23 cellular contexts compared by ENCODE assay signal in genomic region chr3:196699749-196700148, GRCh38. TPM values are rescaled to one million over a fixed set of nuclear protein-coding genes. Genes with fewer than 3 reads are reported as not detected.
DNase-seq lines count a peak whose midpoint lies in the region; ATAC-seq, FAIRE-seq and TF ChIP-seq lines count a peak whose summit lies in the region.
"Had no signal": no experiment of that assay in that cellular context is flagged by ENCODE, and none has a peak within 500 bp of the region (broad histone marks: within the 10 kb centered on the region; RNA-seq: fewer than 3 reads in every experiment).

No MANE protein-coding gene starts in this region.

- H3K27ac ChIP-seq in GM23338 (ENCODE audit: low read depth) (no peak overlapping the region), K562 (ENCODE audit: extremely low read depth, low read depth, low read length) (no peak overlapping the region), Peyer's patch (no peak overlapping the region), breast epithelium (no peak overlapping the region)
- H3K27ac ChIP-seq: KMS-11 had no signal

- H3K4me1 Mint-ChIP-seq in GM23338 = no peaks in the 10 kb centered on the region
- H3K4me1 Mint-ChIP-seq in nephron progenitor cell = no peaks in the 10 kb centered on the region

- DNase-seq in GM23338 (ENCODE audit: low spot score) (no peak), NCI-H226 (peak; percentile 29), K562 (ENCODE audit: extremely low read depth in 1 of 4, low spot score in 3 of 4) (no peak), nephron progenitor cell (no peak), KBM-7 (no peak), CD1c-positive myeloid dendritic cell (ENCODE audit: extremely low spot score) (no peak), Peyer's patch (no peak), breast epithelium (ENCODE audit: low spot score in 2 of 2) (no peak)
- DNase-seq: BE2C; CD4-positive, alpha-beta T cell; COR-L47; DMS 273 treated with DMSO at 0.1 percent for 48 hours; DMS79 treated with DMSO at 0.1 percent for 48 hours; H7; NCI-H1092 treated with DMSO at 0.1 percent for 48 hours; NCI-H1436 treated with DMSO at 0.1 percent for 48 hours; NCI-H1930; NCI-H345; NCI-H524; NCI-H774; NK-92 treated with Interleukin-12 subunit alpha and Interleukin-12 subunit beta, amount 100 ng/mL, for 24 hours had no signal

- intact Hi-C loops in K562 (cut with micrococcal nuclease) (no loop called here), breast epithelium (cut with DNase I; ENCODE audit: low total_unique reads) (no loop called here)

- no peak overlapping the region for H3K4me3 Mint-ChIP-seq in GM23338
- no peak overlapping the region for H3K4me3 Mint-ChIP-seq in nephron progenitor cell
- H3K4me3 Mint-ChIP-seq: CD4-positive, alpha-beta T cell had no signal

- no peaks in the 10 kb centered on the region for H3K27me3 ChIP-seq in GM23338 (ENCODE audit: insufficient read depth)
- no peaks in the 10 kb centered on the region for H3K27me3 ChIP-seq in K562 (ENCODE audit: control insufficient read depth in 2 of 2, insufficient read depth in 2 of 2, low read length in 2 of 2)
- no peaks in the 10 kb centered on the region for H3K27me3 ChIP-seq in Peyer's patch
- no peaks in the 10 kb centered on the region for H3K27me3 ChIP-seq in breast epithelium
- H3K27me3 ChIP-seq: BE2C had no signal

- POLR2A ChIA-PET in K562 (lab: Yijun Ruan, JAX) = no interaction called here

- H3K4me3 ChIP-seq in GM23338 = no peak overlapping the region
- H3K4me3 ChIP-seq in K562 = no peak overlapping the region
- no peak overlapping the region for H3K4me3 ChIP-seq in Peyer's patch
- no peak overlapping the region for H3K4me3 ChIP-seq in breast epithelium

- TF ChIP-seq RAD21 in K562 (CRISPR knock-in tag; conservative IDR thresholded peaks at IDR 0.05 in 1 of 2, IDR thresholded peaks at IDR 0.05 in 1 of 2) = no peak

- H3K9ac ChIP-seq in K562 (ENCODE audit: insufficient read depth in 1 of 2, low read depth in 2 of 2, low read length in 2 of 2) = 0 out of 4 replicates have a peak overlapping the region, but pooled peaks of 1 of the 2 experiments have one; percentile 31
- H3K9ac ChIP-seq: KMS-11 had no signal

- H3K4me2 ChIP-seq in GM23338 (no peak overlapping the region), K562 (ENCODE audit: insufficient read depth, low read length) (no peak overlapping the region)
- H3K4me2 ChIP-seq: KMS-11 had no signal

- H2AFZ ChIP-seq in GM23338 (peak overlapping the region; percentile 28; the same call in 1 of the 2 replicates), K562 (ENCODE audit: low read depth, low read length) (0 out of 2 replicates have a peak overlapping the region, but pooled peaks have one; percentile 47)

- H3K79me2 ChIP-seq in GM23338 (replicated peaks; ENCODE audit: insufficient read depth) (no peaks in the 10 kb centered on the region), K562 (ENCODE audit: control insufficient read depth, insufficient read depth, low read length) (no peaks in the 10 kb centered on the region)

- H3K9me3 Mint-ChIP-seq in GM23338 (no peaks in the 10 kb centered on the region), nephron progenitor cell (no peaks in the 10 kb centered on the region)
- H3K9me3 Mint-ChIP-seq: CD4-positive, alpha-beta T cell had no signal

- FAIRE-seq in K562 (lab: Jason Lieb, UNC) = no peak

- no peaks in the 10 kb centered on the region for H3K36me3 ChIP-seq in GM23338 (ENCODE audit: insufficient read depth)
- H3K36me3 ChIP-seq in K562 (ENCODE audit: control insufficient read depth, insufficient read depth, low read length) = no peaks in the 10 kb centered on the region
- H3K36me3 ChIP-seq in Peyer's patch = no peaks in the 10 kb centered on the region
- H3K36me3 ChIP-seq in breast epithelium = no peaks in the 10 kb centered on the region
- H3K36me3 ChIP-seq: BE2C had no signal

- no TSS peak for BruUV-seq in K562 (replicated peaks; lab: Mats Ljungman, UMichigan)

- 51% methylated on average over 7 of the region's 7 CpGs for WGBS in K562 (ENCODE audit: insufficient coverage, low coverage, missing lambda C conversion rate)

- in situ Hi-C loops in K562 (cut with MboI) (no loop called here), KBM-7 (cut with MboI; ENCODE audit: low pct_unique_long_range_greater_than_20kb, low sequenced_read_pairs) (no loop called here)

- H3K27me3 Mint-ChIP-seq in GM23338 (ENCODE audit: insufficient read depth, low read depth, poor library complexity) (peaks cover 1% of the 10 kb centered on the region), nephron progenitor cell (ENCODE audit: low read depth, poor library complexity) (peaks cover 5% of the 10 kb centered on the region)
- H3K27me3 Mint-ChIP-seq: CD4-positive, alpha-beta T cell had no signal

- H4K20me1 ChIP-seq in GM23338 (replicated peaks; ENCODE audit: insufficient read depth) (no peaks in the 10 kb centered on the region), K562 (replicated peaks; ENCODE audit: control insufficient read depth, insufficient read depth, low read length) (no peaks in the 10 kb centered on the region)

- H3K27ac Mint-ChIP-seq in GM23338 = no peak overlapping the region
- H3K27ac Mint-ChIP-seq in nephron progenitor cell = peak overlapping the region; percentile 31
- H3K27ac Mint-ChIP-seq: CD4-positive, alpha-beta T cell had no signal

- CTCF ChIA-PET in K562 (lab: Yijun Ruan, JAX; ENCODE audit: low intra/inter-chr PET ratio) = no interaction called here

- no peaks in the 10 kb centered on the region for H3K4me1 ChIP-seq in GM23338 (ENCODE audit: insufficient read depth)
- H3K4me1 ChIP-seq in K562 (replicated peaks in 1 of 2; ENCODE audit: control insufficient read depth in 2 of 2, insufficient read depth in 2 of 2, low read length in 2 of 2) = peaks cover 0 to 7% of the 10 kb centered on the region in 2 experiments; a peak in 2 of 5 replicates
- no peaks in the 10 kb centered on the region for H3K4me1 ChIP-seq in Peyer's patch
- no peaks in the 10 kb centered on the region for H3K4me1 ChIP-seq in breast epithelium
- H3K4me1 ChIP-seq: BE2C had no signal

- H3K9me3 ChIP-seq in K562 (replicated peaks; ENCODE audit: control insufficient read depth, insufficient read depth, low read depth, low read length) = 0 out of 2 replicates have a peak, but pooled peaks cover 2% of the 10 kb centered on the region
- H3K9me3 ChIP-seq in Peyer's patch = no peaks in the 10 kb centered on the region
- H3K9me3 ChIP-seq in breast epithelium = no peaks in the 10 kb centered on the region
- H3K9me3 ChIP-seq: BE2C had no signal

- no peaks in the 10 kb centered on the region for H3K9me2 ChIP-seq in GM23338 (ENCODE audit: insufficient read depth)

- no peak for TF ChIP-seq POLR2A in K562 (conservative IDR thresholded peaks at IDR 0.05)
- TF ChIP-seq POLR2A in Peyer's patch (IDR thresholded peaks at IDR 0.05) = no peak
- TF ChIP-seq POLR2A in breast epithelium (IDR thresholded peaks at IDR 0.05) = no peak

- TF ChIP-seq CTCF in GM23338 (conservative IDR thresholded peaks at IDR 0.05; ENCODE audit: low read depth in 2 of 2) (no peak), K562 (IDR thresholded peaks at IDR 0.05 in 2 of 3, conservative IDR thresholded peaks at IDR 0.05 in 1 of 3; ENCODE audit: insufficient read depth in 2 of 3, low read depth in 1 of 3, low read length in 3 of 3) (no peak), nephron progenitor cell (IDR thresholded peaks at IDR 0.05) (no peak), Peyer's patch (IDR thresholded peaks at IDR 0.05) (no peak), breast epithelium (IDR thresholded peaks at IDR 0.05) (no peak)

- ATAC-seq in GM23338 (no peak), K562 (no peak)
- ATAC-seq: Right ventricle myocardium inferior had no signal

- TF ChIP-seq EP300 in K562 (IDR thresholded peaks at IDR 0.05; ENCODE audit: low read length) = no peak

- H3F3A ChIP-seq in GM23338 (replicated peaks; ENCODE audit: low read depth) = no peaks in the 10 kb centered on the region; the same call in 1 of the 2 replicates

- H3K9me1 ChIP-seq in K562 (ENCODE audit: control insufficient read depth, insufficient read depth, low read length) = no peaks in the 10 kb centered on the region

- H3K36me3 Mint-ChIP-seq in GM23338 (ENCODE audit: low read depth) (no peaks in the 10 kb centered on the region), nephron progenitor cell (ENCODE audit: low read depth) (no peaks in the 10 kb centered on the region)

RNA-seq across cellular contexts. Expression of gene CEP19, which starts 12.3 kb away (rescaled TPM):
- 1.6 and 2.3 TPM in 2 replicates for total RNA-seq in GM23338 (2014; rRNA removed; shearing (Covaris generic))
- polyA plus RNA-seq in GM23338 (2016; fragmentation: Nextera tagmentation; extraction: Ambion mirVana) (1.8 and 2.5 TPM in 2 replicates), K562 (2011; rRNA removed) (2.7 and 4.2 TPM in 2 replicates), K562 (2014; fragmentation: Illumina TruSeq; extraction: Trizol) (3.7 and 3.8 TPM in 2 replicates), K562 (2014; fragmentation: Nextera tagmentation; extraction: Ambion mirVana) (1 to 10 TPM; 3.4 to 4.2 TPM), K562 (2014; rRNA removed) (3.1 and 3.5 TPM in 2 replicates)
- 0.25 and 0.97 TPM in 2 replicates for total RNA-seq in K562 (2011; cell fraction: chromatin; rRNA removed; ENCODE audit: low replicate concordance)
- 0.50 and 0.53 TPM in 2 replicates for total RNA-seq in K562 (2011; cell fraction: nucleolus; rRNA removed)
- 0.51 and 1.8 TPM in 2 replicates for total RNA-seq in K562 (2011; cell fraction: nucleoplasm; rRNA removed)
- total RNA-seq in K562 (2014; rRNA removed) (2.5 and 3.1 TPM in 2 replicates), K562 (2014; rRNA removed; fragmentation: Illumina TruSeq; extraction: Trizol) (4.1 and 4.3 TPM in 2 replicates), K562 (2015; rRNA removed; fragmentation: Illumina TruSeq; extraction: Trizol) (4.5 TPM in 2 replicates), K562 (2021) (2.3 and 2.5 TPM in 2 replicates), Peyer's patch (under 1 TPM in 1 of 4 donors, not detected in 3; 0.67 TPM), breast epithelium (1 to 10 TPM; 2.1 to 2.6 (median 2.5) TPM)
- polyA plus RNA-seq in K562 (2011; cell fraction: cytosol; rRNA removed) = 1.1 and 1.5 TPM in 2 replicates
- polyA plus RNA-seq in K562 (2011; cell fraction: nucleus; rRNA removed) = 0.35 and 0.36 TPM in 2 replicates
- 3.2 and 3.6 TPM in 2 replicates for polyA plus RNA-seq in K562 (2012)
- polyA minus RNA-seq in K562 (2011; rRNA and poly(A)+ RNA removed) = 1.9 and 2.1 TPM in 2 replicates
- polyA minus RNA-seq in K562 (2011; cell fraction: cytosol; rRNA and poly(A)+ RNA removed) = 1.6 TPM in 1 of 2 replicates, not detected in the other
- polyA minus RNA-seq in K562 (2011; cell fraction: nucleus; rRNA and poly(A)+ RNA removed) = 0.40 and 0.44 TPM in 2 replicates

RNA-seq across cellular contexts. Expression of gene PIGX, which starts 12.4 kb away (rescaled TPM):
- 14.5 and 24.4 TPM in 2 replicates for total RNA-seq in GM23338 (2014; rRNA removed; shearing (Covaris generic))
- polyA plus RNA-seq in GM23338 (2016; fragmentation: Nextera tagmentation; extraction: Ambion mirVana) (13.0 and 13.4 TPM in 2 replicates), K562 (2011; rRNA removed) (25.4 and 36.3 TPM in 2 replicates), K562 (2014; fragmentation: Illumina TruSeq; extraction: Trizol) (25.9 and 28.4 TPM in 2 replicates), K562 (2014; fragmentation: Nextera tagmentation; extraction: Ambion mirVana) (1 to 10 TPM; 3.7 to 5.1 TPM), K562 (2014; rRNA removed) (25.9 and 30.8 TPM in 2 replicates)
- 18.2 and 25.3 TPM in 2 replicates for total RNA-seq in K562 (2011; cell fraction: chromatin; rRNA removed; ENCODE audit: low replicate concordance)
- 11.8 and 13.8 TPM in 2 replicates for total RNA-seq in K562 (2011; cell fraction: nucleolus; rRNA removed)
- total RNA-seq in K562 (2011; cell fraction: nucleoplasm; rRNA removed) = 18.2 and 21.2 TPM in 2 replicates
- total RNA-seq in K562 (2014; rRNA removed) (23.8 and 25.8 TPM in 2 replicates), K562 (2014; rRNA removed; fragmentation: Illumina TruSeq; extraction: Trizol) (27.0 and 34.2 TPM in 2 replicates), K562 (2015; rRNA removed; fragmentation: Illumina TruSeq; extraction: Trizol) (23.8 and 25.2 TPM in 2 replicates), K562 (2021) (22.5 and 26.9 TPM in 2 replicates), Peyer's patch (10 to 100 TPM in 3 of 4 donors, 1 to 10 TPM in 1; 9.4 to 26.1 (median 15.2) TPM), breast epithelium (10 to 100 TPM; 22.5 to 34.4 (median 28.2) TPM)
- polyA plus RNA-seq in K562 (2011; cell fraction: cytosol; rRNA removed) = 9.4 and 18.2 TPM in 2 replicates
- polyA plus RNA-seq in K562 (2011; cell fraction: nucleus; rRNA removed) = 6.7 and 9.6 TPM in 2 replicates
- polyA plus RNA-seq in K562 (2012) = 17.7 and 22.1 TPM in 2 replicates
- 21.7 and 23.7 TPM in 2 replicates for polyA minus RNA-seq in K562 (2011; rRNA and poly(A)+ RNA removed)
- 14.7 and 17.2 TPM in 2 replicates for polyA minus RNA-seq in K562 (2011; cell fraction: cytosol; rRNA and poly(A)+ RNA removed)
- 3.1 and 6.8 TPM in 2 replicates for polyA minus RNA-seq in K562 (2011; cell fraction: nucleus; rRNA and poly(A)+ RNA removed)

RNA-seq across cellular contexts. Expression of gene PAK2, which starts 39.9 kb away (rescaled TPM):
- 49.4 and 56.0 TPM in 2 replicates for total RNA-seq in GM23338 (2014; rRNA removed; shearing (Covaris generic))
- polyA plus RNA-seq in GM23338 (2016; fragmentation: Nextera tagmentation; extraction: Ambion mirVana) (24.3 and 25.5 TPM in 2 replicates), K562 (2011; rRNA removed) (56.4 and 61.8 TPM in 2 replicates), K562 (2014; fragmentation: Illumina TruSeq; extraction: Trizol) (58.7 and 68.4 TPM in 2 replicates), K562 (2014; fragmentation: Nextera tagmentation; extraction: Ambion mirVana) (10 to 100 TPM; 13.2 to 18.6 TPM), K562 (2014; rRNA removed) (26.6 and 26.7 TPM in 2 replicates)
- total RNA-seq in K562 (2011; cell fraction: chromatin; rRNA removed; ENCODE audit: low replicate concordance) = 19.6 and 55.8 TPM in 2 replicates
- total RNA-seq in K562 (2011; cell fraction: nucleolus; rRNA removed) = 12.2 and 16.4 TPM in 2 replicates
- 19.9 and 25.7 TPM in 2 replicates for total RNA-seq in K562 (2011; cell fraction: nucleoplasm; rRNA removed)
- total RNA-seq in K562 (2014; rRNA removed) (19.8 and 24.6 TPM in 2 replicates), K562 (2014; rRNA removed; fragmentation: Illumina TruSeq; extraction: Trizol) (35.9 and 39.9 TPM in 2 replicates), K562 (2015; rRNA removed; fragmentation: Illumina TruSeq; extraction: Trizol) (35.7 and 35.8 TPM in 2 replicates), K562 (2021) (72.4 and 72.7 TPM in 2 replicates), Peyer's patch (10 to 100 TPM; 42.9 to 65.2 (median 53.5) TPM), breast epithelium (10 to 100 TPM; 42.3 to 71.2 (median 50.5) TPM)
- 23.9 and 40.1 TPM in 2 replicates for polyA plus RNA-seq in K562 (2011; cell fraction: cytosol; rRNA removed)
- polyA plus RNA-seq in K562 (2011; cell fraction: nucleus; rRNA removed) = 11.1 and 11.9 TPM in 2 replicates
- 35.3 and 75.5 TPM in 2 replicates for polyA plus RNA-seq in K562 (2012)
- 183 and 200 TPM in 2 replicates for polyA minus RNA-seq in K562 (2011; rRNA and poly(A)+ RNA removed)
- polyA minus RNA-seq in K562 (2011; cell fraction: cytosol; rRNA and poly(A)+ RNA removed) = 88.9 and 95.5 TPM in 2 replicates
- polyA minus RNA-seq in K562 (2011; cell fraction: nucleus; rRNA and poly(A)+ RNA removed) = 3.8 and 14.6 TPM in 2 replicates
